Comparison of ENCODE assay signal across 8 cellular contexts in the genomic region with DNA sequence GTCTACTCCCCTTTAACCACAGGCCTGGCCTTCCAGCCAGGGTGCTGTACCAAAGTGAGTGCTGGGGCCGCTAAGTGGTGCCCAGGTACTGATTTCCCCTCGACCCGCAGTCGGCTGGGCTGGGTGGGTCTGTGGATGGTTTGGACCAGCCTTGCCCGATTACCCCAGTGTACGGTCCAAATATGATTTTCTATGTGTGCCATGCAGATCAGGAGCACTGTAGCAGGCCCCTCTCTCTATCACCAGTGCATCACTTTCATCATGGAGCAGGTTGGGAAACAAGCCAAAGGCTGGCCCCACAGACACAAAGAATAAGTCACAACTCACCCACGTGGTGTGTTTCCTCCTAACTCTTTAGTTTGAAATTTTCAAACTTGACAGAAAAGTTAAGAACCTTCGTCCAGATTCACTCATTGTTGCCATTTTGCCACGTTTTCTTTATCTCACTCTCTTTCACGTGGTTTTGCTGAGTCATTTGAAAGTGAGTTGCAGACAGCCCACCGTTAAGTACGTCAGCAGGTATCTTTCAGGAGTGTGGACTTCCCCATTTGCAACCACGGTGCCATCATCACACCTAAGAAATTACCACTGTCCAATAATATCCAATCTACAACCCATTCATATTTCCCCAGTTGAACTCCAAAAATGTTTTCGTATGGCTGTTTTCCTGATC. TPM values are rescaled to one million over a fixed set of nuclear protein-coding genes. Genes with fewer than 3 reads are reported as not detected.
A peak's percentile ranks its signal among the peaks of the same experiment; 100 is the strongest.
DNase-seq lines count a peak whose midpoint lies in the region; ATAC-seq and TF ChIP-seq lines count a peak whose summit lies in the region.

No MANE protein-coding gene starts in this region.

- H3K4me1 Mint-ChIP-seq in T-helper 2 cell treated with Interferon-gamma antibody and Interleukin-4, amounts not matched to agents 5 μg/mL and 100 μg/mL, for 36 hours (ENCODE audit: low read depth), result peaks cover 54% of the 10 kb centered on the region
- peaks cover 60 to 82% of the 10 kb centered on the region in 2 donors for H3K4me1 Mint-ChIP-seq in stimulated activated naive B cell treated with anti-CD40 and anti-IgM and Interleukin-4, amounts not matched to agents 10 μg/mL and 1 μg/mL and 100 μg/mL, for 72 hours

- H3K27me3 Mint-ChIP-seq in T-helper 2 cell treated with Interferon-gamma antibody and Interleukin-4, amounts not matched to agents 5 μg/mL and 100 μg/mL, for 36 hours (ENCODE audit: low read depth), result no peaks in the 10 kb centered on the region
- no peaks in the 10 kb centered on the region for H3K27me3 Mint-ChIP-seq in stimulated activated naive B cell treated with anti-CD40 and anti-IgM and Interleukin-4, amounts not matched to agents 10 μg/mL and 1 μg/mL and 100 μg/mL, for 72 hours

- peaks cover 5% of the 10 kb centered on the region for H3K36me3 Mint-ChIP-seq in T-helper 2 cell treated with Interferon-gamma antibody and Interleukin-4, amounts not matched to agents 5 μg/mL and 100 μg/mL, for 36 hours (ENCODE audit: low read depth)
- peaks cover 13 to 20% of the 10 kb centered on the region in 2 donors for H3K36me3 Mint-ChIP-seq in stimulated activated naive B cell treated with anti-CD40 and anti-IgM and Interleukin-4, amounts not matched to agents 10 μg/mL and 1 μg/mL and 100 μg/mL, for 72 hours

- H3K9me3 Mint-ChIP-seq in T-helper 2 cell treated with Interferon-gamma antibody and Interleukin-4, amounts not matched to agents 5 μg/mL and 100 μg/mL, for 36 hours, result no peaks in the 10 kb centered on the region
- peaks cover 2 to 5% of the 10 kb centered on the region in 2 donors for H3K9me3 Mint-ChIP-seq in stimulated activated naive B cell treated with anti-CD40 and anti-IgM and Interleukin-4, amounts not matched to agents 10 μg/mL and 1 μg/mL and 100 μg/mL, for 72 hours

- no peak overlapping the region for H3K4me3 ChIP-seq in fibroblast of the aortic adventitia (ENCODE audit: low read depth, low read length)

- peak overlapping the region; percentile 46 for H3K27ac Mint-ChIP-seq in T-helper 2 cell treated with Interferon-gamma antibody and Interleukin-4, amounts not matched to agents 5 μg/mL and 100 μg/mL, for 36 hours
- H3K27ac Mint-ChIP-seq in stimulated activated naive B cell treated with anti-CD40 and anti-IgM and Interleukin-4, amounts not matched to agents 10 μg/mL and 1 μg/mL and 100 μg/mL, for 72 hours, result peak overlapping the region; percentile 97

- peak; percentile 79 for DNase-seq in T-helper 2 cell treated with Interferon-gamma antibody and Interleukin-4, amounts not matched to agents 5 μg/mL and 100 μg/mL, for 36 hours (ENCODE audit: low spot score)
- DNase-seq in fibroblast of the aortic adventitia (ENCODE audit: low read depth) (peak; percentile 50), Ammon's horn (ENCODE audit: low spot score) (no peak), COLO668 (lab: John Stamatoyannopoulos, UW; ENCODE audit: unreplicated experiment) (no peak), GM03348 (ENCODE audit: low spot score) (no peak)
- DNase-seq in stimulated activated naive B cell treated with anti-CD40 and anti-IgM and Interleukin-4, amounts not matched to agents 10 μg/mL and 1 μg/mL and 100 μg/mL, for 72 hours, result peak; percentile 66

- TF ChIP-seq CTCF in fibroblast of the aortic adventitia (IDR thresholded peaks at IDR 0.05; ENCODE audit: insufficient read depth, low read length), result no peak

- peak overlapping the region; percentile 0 for H3K4me3 Mint-ChIP-seq in T-helper 2 cell treated with Interferon-gamma antibody and Interleukin-4, amounts not matched to agents 5 μg/mL and 100 μg/mL, for 36 hours
- peak overlapping the region; percentile 36 to 63 for H3K4me3 Mint-ChIP-seq in stimulated activated naive B cell treated with anti-CD40 and anti-IgM and Interleukin-4, amounts not matched to agents 10 μg/mL and 1 μg/mL and 100 μg/mL, for 72 hours

- peak; percentile 76 for ATAC-seq in GM18511 (IDR thresholded peaks at IDR 0.05; ENCODE audit: unreplicated experiment)
- peak; percentile 58 for ATAC-seq in HG02642 (IDR thresholded peaks at IDR 0.05; ENCODE audit: poor library complexity, unreplicated experiment)
- peak; percentile 94 for ATAC-seq in stimulated activated naive B cell treated with anti-CD40 and anti-IgM and Interleukin-4, amounts not matched to agents 10 μg/mL and 1 μg/mL and 100 μg/mL, for 72 hours (replicated peaks)

RNA-seq across cellular contexts. Expression of a gene that starts 37.0 kb away (rescaled TPM):
- total RNA-seq in fibroblast of the aortic adventitia (ENCODE audit: low replicate concordance), result 3.0 and 8.7 TPM in 2 replicates

Comparison
In these comparisons a context has a peak if more than half of its experiments do, and no peak if none do; other contexts are left out.
1. DNase-seq: peak in T-helper 2 cell treated with Interferon-gamma antibody and Interleukin-4, amounts not matched to agents 5 μg/mL and 100 μg/mL, for 36 hours (single experiment), fibroblast of the aortic adventitia (single experiment) and stimulated activated naive B cell treated with anti-CD40 and anti-IgM and Interleukin-4, amounts not matched to agents 10 μg/mL and 1 μg/mL and 100 μg/mL, for 72 hours (single experiment); none in Ammon's horn (single experiment), COLO668 (single experiment) and GM03348 (single experiment).
2. Peak in every context shown above with its lines, with median percentiles within 50 percentile points of each other: ATAC-seq.